Comparison of ENCODE assay signal across 1 cellular context in the genomic region with DNA sequence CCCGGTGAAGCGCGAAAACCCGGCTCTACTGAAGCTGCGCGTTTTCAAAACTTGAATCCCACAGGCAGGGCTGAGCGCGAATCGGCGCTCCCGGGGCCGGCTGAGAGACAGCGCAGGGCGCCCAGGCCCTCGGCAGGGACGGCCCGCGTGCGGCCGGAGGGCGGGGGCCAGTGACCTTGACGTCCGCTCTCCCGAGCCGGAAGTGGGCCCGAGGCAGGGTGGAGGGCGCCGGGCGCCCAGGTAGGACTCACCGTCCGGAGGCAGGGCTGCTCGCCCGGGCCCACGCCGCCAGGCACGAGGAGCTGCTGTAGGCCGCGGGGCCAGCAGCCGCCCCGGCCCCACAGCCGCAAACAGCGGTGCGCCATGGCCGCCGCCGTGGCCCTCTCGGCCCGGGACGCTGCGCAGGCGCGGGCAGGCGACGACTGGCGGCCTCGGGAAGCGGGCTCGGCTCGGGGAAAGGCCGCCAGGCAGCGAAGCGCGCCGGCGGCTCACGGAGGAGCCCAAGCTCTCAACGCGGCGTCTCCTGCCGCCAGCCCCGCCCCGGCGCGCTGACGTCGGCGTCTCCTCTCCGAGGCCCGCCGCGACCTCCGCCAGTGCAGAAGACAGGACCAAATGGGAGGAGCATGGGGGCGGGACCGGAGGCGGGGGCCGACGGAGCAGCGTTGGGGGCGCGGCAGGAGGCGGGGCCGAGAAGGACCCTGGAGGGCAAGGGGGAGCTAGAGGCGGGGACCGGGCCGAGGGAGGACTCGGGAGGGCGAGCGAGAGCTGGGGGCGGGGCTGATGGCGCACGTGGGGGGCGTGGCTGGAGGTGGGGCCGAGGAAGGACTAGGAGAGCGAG.
TF ChIP-seq lines count a peak whose summit lies in the region.

A gene (minus strand): TSS at position 510 of the 838 bp plus-strand sequence. CDS start 145 bp downstream, at position 365.

TF ChIP-seq in K562, 482 proteins besides CTCF, POLR2A, EP300 and RAD21 (continued from another document and continues in another):
- TF ChIP-seq, protein P1, sequence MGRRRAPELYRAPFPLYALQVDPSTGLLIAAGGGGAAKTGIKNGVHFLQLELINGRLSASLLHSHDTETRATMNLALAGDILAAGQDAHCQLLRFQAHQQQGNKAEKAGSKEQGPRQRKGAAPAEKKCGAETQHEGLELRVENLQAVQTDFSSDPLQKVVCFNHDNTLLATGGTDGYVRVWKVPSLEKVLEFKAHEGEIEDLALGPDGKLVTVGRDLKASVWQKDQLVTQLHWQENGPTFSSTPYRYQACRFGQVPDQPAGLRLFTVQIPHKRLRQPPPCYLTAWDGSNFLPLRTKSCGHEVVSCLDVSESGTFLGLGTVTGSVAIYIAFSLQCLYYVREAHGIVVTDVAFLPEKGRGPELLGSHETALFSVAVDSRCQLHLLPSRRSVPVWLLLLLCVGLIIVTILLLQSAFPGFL (CRISPR knock-in tag; IDR thresholded peaks at IDR 0.05) = peak; percentile 96; the same call in 1 of the 2 replicates
- TF ChIP-seq, protein P2, sequence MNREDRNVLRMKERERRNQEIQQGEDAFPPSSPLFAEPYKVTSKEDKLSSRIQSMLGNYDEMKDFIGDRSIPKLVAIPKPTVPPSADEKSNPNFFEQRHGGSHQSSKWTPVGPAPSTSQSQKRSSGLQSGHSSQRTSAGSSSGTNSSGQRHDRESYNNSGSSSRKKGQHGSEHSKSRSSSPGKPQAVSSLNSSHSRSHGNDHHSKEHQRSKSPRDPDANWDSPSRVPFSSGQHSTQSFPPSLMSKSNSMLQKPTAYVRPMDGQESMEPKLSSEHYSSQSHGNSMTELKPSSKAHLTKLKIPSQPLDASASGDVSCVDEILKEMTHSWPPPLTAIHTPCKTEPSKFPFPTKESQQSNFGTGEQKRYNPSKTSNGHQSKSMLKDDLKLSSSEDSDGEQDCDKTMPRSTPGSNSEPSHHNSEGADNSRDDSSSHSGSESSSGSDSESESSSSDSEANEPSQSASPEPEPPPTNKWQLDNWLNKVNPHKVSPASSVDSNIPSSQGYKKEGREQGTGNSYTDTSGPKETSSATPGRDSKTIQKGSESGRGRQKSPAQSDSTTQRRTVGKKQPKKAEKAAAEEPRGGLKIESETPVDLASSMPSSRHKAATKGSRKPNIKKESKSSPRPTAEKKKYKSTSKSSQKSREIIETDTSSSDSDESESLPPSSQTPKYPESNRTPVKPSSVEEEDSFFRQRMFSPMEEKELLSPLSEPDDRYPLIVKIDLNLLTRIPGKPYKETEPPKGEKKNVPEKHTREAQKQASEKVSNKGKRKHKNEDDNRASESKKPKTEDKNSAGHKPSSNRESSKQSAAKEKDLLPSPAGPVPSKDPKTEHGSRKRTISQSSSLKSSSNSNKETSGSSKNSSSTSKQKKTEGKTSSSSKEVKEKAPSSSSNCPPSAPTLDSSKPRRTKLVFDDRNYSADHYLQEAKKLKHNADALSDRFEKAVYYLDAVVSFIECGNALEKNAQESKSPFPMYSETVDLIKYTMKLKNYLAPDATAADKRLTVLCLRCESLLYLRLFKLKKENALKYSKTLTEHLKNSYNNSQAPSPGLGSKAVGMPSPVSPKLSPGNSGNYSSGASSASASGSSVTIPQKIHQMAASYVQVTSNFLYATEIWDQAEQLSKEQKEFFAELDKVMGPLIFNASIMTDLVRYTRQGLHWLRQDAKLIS (CRISPR knock-in tag; IDR thresholded peaks at IDR 0.05) = 0 out of 2 replicates have a peak, but pooled peaks have one; percentile 10
- TF ChIP-seq SREBF1 (IDR thresholded peaks at IDR 0.05; ENCODE audit: borderline replicate concordance, low read depth, low read length) (no peak), TGIF2 (CRISPR knock-in tag; IDR thresholded peaks at IDR 0.05) (0 out of 2 replicates have a peak, but pooled peaks have one; percentile 40), BHLHE40 (IDR thresholded peaks at IDR 0.05; ENCODE audit: low read length) (peak; percentile 93), HMGN3 (IDR thresholded peaks at IDR 0.05; ENCODE audit: borderline replicate concordance, extremely low read depth, insufficient read length, low read depth, low read length) (peak; percentile 17), FOS (IDR thresholded peaks at IDR 0.05; ENCODE audit: extremely low read depth, insufficient read length) (no peak), TOE1 (IDR thresholded peaks at IDR 0.05; ENCODE audit: borderline replicate concordance) (no peak), TOE1 (CRISPR knock-in tag; IDR thresholded peaks at IDR 0.05; ENCODE audit: borderline replicate concordance, low read depth) (0 out of 2 replicates have a peak, but pooled peaks have one; percentile 45), ZC3H8 (IDR thresholded peaks at IDR 0.05) (no peak), BRCA1 (IDR thresholded peaks at IDR 0.05) (no peak), BRCA1 (CRISPR knock-in tag; IDR thresholded peaks at IDR 0.05) (no peak), ZNF121 (CRISPR knock-in tag; conservative IDR thresholded peaks at IDR 0.05) (peak; percentile 6; the same call in 1 of the 2 replicates), GABPA (tag; conservative IDR thresholded peaks at IDR 0.05; ENCODE audit: low read depth) (peak; percentile 86), CREB1 (IDR thresholded peaks at IDR 0.05) (peak; percentile 71), CREB1 (CRISPR knock-in tag; IDR thresholded peaks at IDR 0.05) (peak; percentile 78), SMAD1 (IDR thresholded peaks at IDR 0.05; ENCODE audit: low read depth, low read length, partially characterized antibody) (peak; percentile 30), NR3C1 (CRISPR knock-in tag; IDR thresholded peaks at IDR 0.05) (peak; percentile 64; the same call in 1 of the 2 replicates), ELF4 (CRISPR knock-in tag; IDR thresholded peaks at IDR 0.05) (no peak), SETDB1 (IDR thresholded peaks at IDR 0.05; ENCODE audit: low read length) (no peak), EGR1 (conservative IDR thresholded peaks at IDR 0.05) (peak; percentile 76), ARHGAP35 (IDR thresholded peaks at IDR 0.05; ENCODE audit: partially characterized antibody) (no peak), ZC3H11A (IDR thresholded peaks at IDR 0.05; ENCODE audit: low read depth, low read length) (0 out of 2 replicates have a peak, but pooled peaks have one; percentile 40), ARID2 (IDR thresholded peaks at IDR 0.05) (no peak), NR1H2 (CRISPR knock-in tag; IDR thresholded peaks at IDR 0.05) (no peak), ERF (CRISPR knock-in tag; IDR thresholded peaks at IDR 0.05) (peak; percentile 65; the same call in 1 of the 2 replicates), PHF8 (IDR thresholded peaks at IDR 0.05; ENCODE audit: borderline replicate concordance, low read length) (peak; percentile 95; the same call in 1 of the 2 replicates)
- TF ChIP-seq, protein P3, sequence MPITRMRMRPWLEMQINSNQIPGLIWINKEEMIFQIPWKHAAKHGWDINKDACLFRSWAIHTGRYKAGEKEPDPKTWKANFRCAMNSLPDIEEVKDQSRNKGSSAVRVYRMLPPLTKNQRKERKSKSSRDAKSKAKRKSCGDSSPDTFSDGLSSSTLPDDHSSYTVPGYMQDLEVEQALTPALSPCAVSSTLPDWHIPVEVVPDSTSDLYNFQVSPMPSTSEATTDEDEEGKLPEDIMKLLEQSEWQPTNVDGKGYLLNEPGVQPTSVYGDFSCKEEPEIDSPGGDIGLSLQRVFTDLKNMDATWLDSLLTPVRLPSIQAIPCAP (CRISPR knock-in tag; IDR thresholded peaks at IDR 0.05; ENCODE audit: borderline replicate concordance) = no peak
- TF ChIP-seq, protein P4, sequence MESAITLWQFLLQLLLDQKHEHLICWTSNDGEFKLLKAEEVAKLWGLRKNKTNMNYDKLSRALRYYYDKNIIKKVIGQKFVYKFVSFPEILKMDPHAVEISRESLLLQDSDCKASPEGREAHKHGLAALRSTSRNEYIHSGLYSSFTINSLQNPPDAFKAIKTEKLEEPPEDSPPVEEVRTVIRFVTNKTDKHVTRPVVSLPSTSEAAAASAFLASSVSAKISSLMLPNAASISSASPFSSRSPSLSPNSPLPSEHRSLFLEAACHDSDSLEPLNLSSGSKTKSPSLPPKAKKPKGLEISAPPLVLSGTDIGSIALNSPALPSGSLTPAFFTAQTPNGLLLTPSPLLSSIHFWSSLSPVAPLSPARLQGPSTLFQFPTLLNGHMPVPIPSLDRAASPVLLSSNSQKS (CRISPR knock-in tag; IDR thresholded peaks at IDR 0.05) = no peak
- TF ChIP-seq, protein P5, sequence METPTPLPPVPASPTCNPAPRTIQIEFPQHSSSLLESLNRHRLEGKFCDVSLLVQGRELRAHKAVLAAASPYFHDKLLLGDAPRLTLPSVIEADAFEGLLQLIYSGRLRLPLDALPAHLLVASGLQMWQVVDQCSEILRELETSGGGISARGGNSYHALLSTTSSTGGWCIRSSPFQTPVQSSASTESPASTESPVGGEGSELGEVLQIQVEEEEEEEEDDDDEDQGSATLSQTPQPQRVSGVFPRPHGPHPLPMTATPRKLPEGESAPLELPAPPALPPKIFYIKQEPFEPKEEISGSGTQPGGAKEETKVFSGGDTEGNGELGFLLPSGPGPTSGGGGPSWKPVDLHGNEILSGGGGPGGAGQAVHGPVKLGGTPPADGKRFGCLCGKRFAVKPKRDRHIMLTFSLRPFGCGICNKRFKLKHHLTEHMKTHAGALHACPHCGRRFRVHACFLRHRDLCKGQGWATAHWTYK (CRISPR knock-in tag; IDR thresholded peaks at IDR 0.05) = peak; percentile 64; the same call in 1 of the 2 replicates
- TF ChIP-seq, protein P6, sequence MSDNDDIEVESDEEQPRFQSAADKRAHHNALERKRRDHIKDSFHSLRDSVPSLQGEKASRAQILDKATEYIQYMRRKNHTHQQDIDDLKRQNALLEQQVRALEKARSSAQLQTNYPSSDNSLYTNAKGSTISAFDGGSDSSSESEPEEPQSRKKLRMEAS (CRISPR knock-in tag; IDR thresholded peaks at IDR 0.05) = peak; percentile 73; the same call in 1 of the 2 replicates
- TF ChIP-seq, protein P7, sequence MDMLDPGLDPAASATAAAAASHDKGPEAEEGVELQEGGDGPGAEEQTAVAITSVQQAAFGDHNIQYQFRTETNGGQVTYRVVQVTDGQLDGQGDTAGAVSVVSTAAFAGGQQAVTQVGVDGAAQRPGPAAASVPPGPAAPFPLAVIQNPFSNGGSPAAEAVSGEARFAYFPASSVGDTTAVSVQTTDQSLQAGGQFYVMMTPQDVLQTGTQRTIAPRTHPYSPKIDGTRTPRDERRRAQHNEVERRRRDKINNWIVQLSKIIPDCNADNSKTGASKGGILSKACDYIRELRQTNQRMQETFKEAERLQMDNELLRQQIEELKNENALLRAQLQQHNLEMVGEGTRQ (CRISPR knock-in tag; IDR thresholded peaks at IDR 0.05) = peak; percentile 69
- TF ChIP-seq, protein P8, sequence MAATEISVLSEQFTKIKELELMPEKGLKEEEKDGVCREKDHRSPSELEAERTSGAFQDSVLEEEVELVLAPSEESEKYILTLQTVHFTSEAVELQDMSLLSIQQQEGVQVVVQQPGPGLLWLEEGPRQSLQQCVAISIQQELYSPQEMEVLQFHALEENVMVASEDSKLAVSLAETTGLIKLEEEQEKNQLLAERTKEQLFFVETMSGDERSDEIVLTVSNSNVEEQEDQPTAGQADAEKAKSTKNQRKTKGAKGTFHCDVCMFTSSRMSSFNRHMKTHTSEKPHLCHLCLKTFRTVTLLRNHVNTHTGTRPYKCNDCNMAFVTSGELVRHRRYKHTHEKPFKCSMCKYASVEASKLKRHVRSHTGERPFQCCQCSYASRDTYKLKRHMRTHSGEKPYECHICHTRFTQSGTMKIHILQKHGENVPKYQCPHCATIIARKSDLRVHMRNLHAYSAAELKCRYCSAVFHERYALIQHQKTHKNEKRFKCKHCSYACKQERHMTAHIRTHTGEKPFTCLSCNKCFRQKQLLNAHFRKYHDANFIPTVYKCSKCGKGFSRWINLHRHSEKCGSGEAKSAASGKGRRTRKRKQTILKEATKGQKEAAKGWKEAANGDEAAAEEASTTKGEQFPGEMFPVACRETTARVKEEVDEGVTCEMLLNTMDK (IDR thresholded peaks at IDR 0.05; ENCODE audit: borderline replicate concordance, insufficient read depth, low read depth, low read length, poor library complexity, severe bottlenecking) = peak; percentile 59
- TF ChIP-seq, protein P9, sequence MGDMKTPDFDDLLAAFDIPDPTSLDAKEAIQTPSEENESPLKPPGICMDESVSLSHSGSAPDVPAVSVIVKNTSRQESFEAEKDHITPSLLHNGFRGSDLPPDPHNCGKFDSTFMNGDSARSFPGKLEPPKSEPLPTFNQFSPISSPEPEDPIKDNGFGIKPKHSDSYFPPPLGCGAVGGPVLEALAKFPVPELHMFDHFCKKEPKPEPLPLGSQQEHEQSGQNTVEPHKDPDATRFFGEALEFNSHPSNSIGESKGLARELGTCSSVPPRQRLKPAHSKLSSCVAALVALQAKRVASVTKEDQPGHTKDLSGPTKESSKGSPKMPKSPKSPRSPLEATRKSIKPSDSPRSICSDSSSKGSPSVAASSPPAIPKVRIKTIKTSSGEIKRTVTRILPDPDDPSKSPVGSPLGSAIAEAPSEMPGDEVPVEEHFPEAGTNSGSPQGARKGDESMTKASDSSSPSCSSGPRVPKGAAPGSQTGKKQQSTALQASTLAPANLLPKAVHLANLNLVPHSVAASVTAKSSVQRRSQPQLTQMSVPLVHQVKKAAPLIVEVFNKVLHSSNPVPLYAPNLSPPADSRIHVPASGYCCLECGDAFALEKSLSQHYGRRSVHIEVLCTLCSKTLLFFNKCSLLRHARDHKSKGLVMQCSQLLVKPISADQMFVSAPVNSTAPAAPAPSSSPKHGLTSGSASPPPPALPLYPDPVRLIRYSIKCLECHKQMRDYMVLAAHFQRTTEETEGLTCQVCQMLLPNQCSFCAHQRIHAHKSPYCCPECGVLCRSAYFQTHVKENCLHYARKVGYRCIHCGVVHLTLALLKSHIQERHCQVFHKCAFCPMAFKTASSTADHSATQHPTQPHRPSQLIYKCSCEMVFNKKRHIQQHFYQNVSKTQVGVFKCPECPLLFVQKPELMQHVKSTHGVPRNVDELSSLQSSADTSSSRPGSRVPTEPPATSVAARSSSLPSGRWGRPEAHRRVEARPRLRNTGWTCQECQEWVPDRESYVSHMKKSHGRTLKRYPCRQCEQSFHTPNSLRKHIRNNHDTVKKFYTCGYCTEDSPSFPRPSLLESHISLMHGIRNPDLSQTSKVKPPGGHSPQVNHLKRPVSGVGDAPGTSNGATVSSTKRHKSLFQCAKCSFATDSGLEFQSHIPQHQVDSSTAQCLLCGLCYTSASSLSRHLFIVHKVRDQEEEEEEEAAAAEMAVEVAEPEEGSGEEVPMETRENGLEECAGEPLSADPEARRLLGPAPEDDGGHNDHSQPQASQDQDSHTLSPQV (IDR thresholded peaks at IDR 0.05) = peak; percentile 88
- TF ChIP-seq, protein P10, sequence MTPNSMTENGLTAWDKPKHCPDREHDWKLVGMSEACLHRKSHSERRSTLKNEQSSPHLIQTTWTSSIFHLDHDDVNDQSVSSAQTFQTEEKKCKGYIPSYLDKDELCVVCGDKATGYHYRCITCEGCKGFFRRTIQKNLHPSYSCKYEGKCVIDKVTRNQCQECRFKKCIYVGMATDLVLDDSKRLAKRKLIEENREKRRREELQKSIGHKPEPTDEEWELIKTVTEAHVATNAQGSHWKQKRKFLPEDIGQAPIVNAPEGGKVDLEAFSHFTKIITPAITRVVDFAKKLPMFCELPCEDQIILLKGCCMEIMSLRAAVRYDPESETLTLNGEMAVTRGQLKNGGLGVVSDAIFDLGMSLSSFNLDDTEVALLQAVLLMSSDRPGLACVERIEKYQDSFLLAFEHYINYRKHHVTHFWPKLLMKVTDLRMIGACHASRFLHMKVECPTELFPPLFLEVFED (CRISPR knock-in tag; conservative IDR thresholded peaks at IDR 0.05) = no peak
- TF ChIP-seq, protein P11, sequence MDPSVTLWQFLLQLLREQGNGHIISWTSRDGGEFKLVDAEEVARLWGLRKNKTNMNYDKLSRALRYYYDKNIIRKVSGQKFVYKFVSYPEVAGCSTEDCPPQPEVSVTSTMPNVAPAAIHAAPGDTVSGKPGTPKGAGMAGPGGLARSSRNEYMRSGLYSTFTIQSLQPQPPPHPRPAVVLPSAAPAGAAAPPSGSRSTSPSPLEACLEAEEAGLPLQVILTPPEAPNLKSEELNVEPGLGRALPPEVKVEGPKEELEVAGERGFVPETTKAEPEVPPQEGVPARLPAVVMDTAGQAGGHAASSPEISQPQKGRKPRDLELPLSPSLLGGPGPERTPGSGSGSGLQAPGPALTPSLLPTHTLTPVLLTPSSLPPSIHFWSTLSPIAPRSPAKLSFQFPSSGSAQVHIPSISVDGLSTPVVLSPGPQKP (CRISPR knock-in tag; IDR thresholded peaks at IDR 0.05) = no peak
